Comparison of ENCODE assay signal across 13 cellular contexts in the genomic region with DNA sequence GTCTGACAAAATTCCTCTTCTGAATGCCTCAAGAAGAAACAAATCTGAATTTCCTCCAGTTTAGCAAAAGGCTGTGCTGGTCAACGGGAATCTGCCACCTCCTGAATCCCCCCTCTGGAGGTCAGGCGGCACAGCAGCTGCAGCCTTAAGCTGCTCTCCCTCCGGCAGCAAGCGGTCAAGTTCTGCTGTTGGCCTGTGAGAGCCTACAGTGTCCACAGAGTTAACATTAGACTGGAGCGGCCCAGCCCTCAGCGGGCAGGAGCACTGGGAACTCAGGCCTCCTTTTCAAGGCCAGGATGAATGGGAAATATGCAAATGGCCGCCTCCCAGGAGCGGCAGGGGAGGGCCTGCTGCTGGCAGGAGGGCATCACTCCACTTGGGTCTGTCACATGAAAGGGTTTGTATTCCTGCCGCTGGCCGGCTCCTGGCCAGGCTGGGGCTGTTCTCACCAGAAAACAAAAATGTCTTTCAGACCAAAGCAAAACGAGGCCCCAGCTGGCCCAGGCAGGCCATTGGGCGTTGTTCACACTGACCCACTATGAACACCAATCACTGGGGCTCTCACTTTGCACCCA. TPM values are rescaled to one million over a fixed set of nuclear protein-coding genes. Genes with fewer than 3 reads are reported as not detected.
DNase-seq lines count a peak whose midpoint lies in the region; ATAC-seq and TF ChIP-seq lines count a peak whose summit lies in the region.
"Had no signal": no experiment of that assay in that cellular context is flagged by ENCODE, and none has a peak within 500 bp of the region (broad histone marks: within the 10 kb centered on the region; RNA-seq: fewer than 3 reads in every experiment).

No MANE protein-coding gene starts in this region.

- H3K4me3 ChIP-seq in body of pancreas (no peak overlapping the region), breast epithelium (no peak overlapping the region)
- no peak overlapping the region for H3K4me3 ChIP-seq in CD8-positive, alpha-beta T cell (ENCODE audit: low read depth, low read length)

- intact Hi-C loops in body of pancreas (cut with DNase I) (loop anchor here (10.0 kb wide), 1 partner anchor 188 kb away; no protein-coding TSS in a partner anchor), breast epithelium (cut with DNase I; ENCODE audit: low total_unique reads) (no loop called here), Calu3 (cut with micrococcal nuclease; ENCODE audit: unreplicated experiment) (no loop called here)
- intact Hi-C loops in CD8-positive, alpha-beta T cell (cut with DNase I, micrococcal nuclease) = no loop called here

- no peaks in the 10 kb centered on the region for H3K27me3 ChIP-seq in body of pancreas
- H3K27me3 ChIP-seq in breast epithelium = no peaks in the 10 kb centered on the region
- no peaks in the 10 kb centered on the region for H3K27me3 ChIP-seq in CD8-positive, alpha-beta T cell (ENCODE audit: insufficient read depth, low read length)

- DNase-seq in G401 (ENCODE audit: low spot score) (peak; percentile 72), body of pancreas (peak; percentile 40 to 50 (median 46)), hippocampal formation (lab: John Stamatoyannopoulos, UW) (peak; percentile 91 to 97), pons (ENCODE audit: low spot score) (peak; percentile 97), DMS53 treated with DMSO at 0.1 percent for 48 hours (lab: John Stamatoyannopoulos, UW; ENCODE audit: unreplicated experiment) (no peak), breast epithelium (ENCODE audit: low spot score in 2 of 2) (no peak), Calu3 (no peak)
- DNase-seq in CD8-positive, alpha-beta T cell = no peak
- DNase-seq: effector memory CD4-positive, alpha-beta T cell; NCI-H774 had no signal

- H3K4me1 ChIP-seq in body of pancreas = peaks cover 22% of the 10 kb centered on the region
- no peaks in the 10 kb centered on the region for H3K4me1 ChIP-seq in breast epithelium
- H3K4me1 ChIP-seq in CD8-positive, alpha-beta T cell (ENCODE audit: insufficient read depth, low read length) = peaks cover 41% of the 10 kb centered on the region

- no peaks in the 10 kb centered on the region for H3K9me3 Mint-ChIP-seq in Calu3 (ENCODE audit: low read depth, unreplicated experiment)
- no peaks in the 10 kb centered on the region for H3K9me3 Mint-ChIP-seq in CD8-positive, alpha-beta T cell
- H3K9me3 Mint-ChIP-seq: activated T-helper 1 cell treated with anti-CD3 and anti-CD28 coated beads, Interleukin-12 subunit alpha, Interleukin-12 subunit beta, Interleukin-2, Interleukin-4 antibody, amounts not matched to agents 30 ng/mL and 10 ng/mL and 1 ng/mL, durations not matched to agents 14 hours and 24 hours and 36 hours; memory B cell had no signal

- POLR2A ChIA-PET in CD8-positive, alpha-beta T cell (lab: Charles Lee) = interaction anchor here (0.6 kb wide), 1 partner anchor 16 kb away, joined by 3 read pairs; no protein-coding TSS in a partner anchor

- WGBS in body of pancreas, 2 donors = 43 to 54% methylated on average over 7 to 12 of the region's 12 CpGs

- H3K36me3 ChIP-seq in body of pancreas (replicated peaks in 1 of 2; ENCODE audit: insufficient read depth in 1 of 2, low read depth in 2 of 2) (no peaks in the 10 kb centered on the region), breast epithelium (no peaks in the 10 kb centered on the region)
- H3K36me3 ChIP-seq in CD8-positive, alpha-beta T cell (ENCODE audit: insufficient read depth, low read length) = no peaks in the 10 kb centered on the region

- in situ Hi-C loops in G401 (cut with HindIII; ENCODE audit: low sequenced_read_pairs) = no loop called here

- no TSS peak for BruUV-seq in Calu3 (replicated peaks; lab: Mats Ljungman, UMichigan)

- H3K27ac Mint-ChIP-seq in Calu3 (ENCODE audit: unreplicated experiment) = no peak overlapping the region
- no peak overlapping the region for H3K27ac Mint-ChIP-seq in CD8-positive, alpha-beta T cell
- H3K27ac Mint-ChIP-seq: memory B cell had no signal

- TF ChIP-seq POLR2A in body of pancreas (IDR thresholded peaks at IDR 0.05) (no peak), breast epithelium (IDR thresholded peaks at IDR 0.05) (no peak)

- no peaks in the 10 kb centered on the region for H3K36me3 Mint-ChIP-seq in Calu3 (ENCODE audit: insufficient read depth, unreplicated experiment)
- H3K36me3 Mint-ChIP-seq in CD8-positive, alpha-beta T cell = no peaks in the 10 kb centered on the region
- H3K36me3 Mint-ChIP-seq: memory B cell had no signal

- H3K27me3 Mint-ChIP-seq in Calu3 (ENCODE audit: unreplicated experiment) = no peaks in the 10 kb centered on the region
- no peaks in the 10 kb centered on the region for H3K27me3 Mint-ChIP-seq in CD8-positive, alpha-beta T cell (ENCODE audit: low read depth)

- TF ChIP-seq CTCF in body of pancreas (IDR thresholded peaks at IDR 0.05) (no peak), breast epithelium (IDR thresholded peaks at IDR 0.05) (no peak), Calu3 (IDR thresholded peaks at IDR 0.05; ENCODE audit: unreplicated experiment) (no peak)
- TF ChIP-seq CTCF in CD8-positive, alpha-beta T cell (IDR thresholded peaks at IDR 0.05) = no peak

- CTCF ChIA-PET in Calu3 (lab: Charles Lee) = interaction anchor here (0.6 to 1.2 kb wide), 2 partner anchors 9 to 145 kb away, joined by 3 read pairs; no protein-coding TSS in a partner anchor
- CTCF ChIA-PET in CD8-positive, alpha-beta T cell (lab: Charles Lee) = interaction anchor here (1.1 to 13.4 kb wide), 3 partner anchors 9 to 413 kb away, joined by 3 to 267 read pairs (median 3); no protein-coding TSS in a partner anchor

- no peaks in the 10 kb centered on the region for H3K9me3 ChIP-seq in body of pancreas
- H3K9me3 ChIP-seq in breast epithelium = no peaks in the 10 kb centered on the region
- H3K9me3 ChIP-seq in CD8-positive, alpha-beta T cell (ENCODE audit: low read length) = no peaks in the 10 kb centered on the region

- ATAC-seq in body of pancreas = peak; percentile 69
- ATAC-seq in CD8-positive, alpha-beta T cell = no peak

- H3K4me1 Mint-ChIP-seq in Calu3 (ENCODE audit: low read depth, unreplicated experiment) = peaks cover 28% of the 10 kb centered on the region
- peaks cover 46% of the 10 kb centered on the region for H3K4me1 Mint-ChIP-seq in CD8-positive, alpha-beta T cell (ENCODE audit: low read depth)
- H3K4me1 Mint-ChIP-seq: memory B cell had no signal

- no peak overlapping the region for H3K4me3 Mint-ChIP-seq in Calu3 (ENCODE audit: low read depth, unreplicated experiment)
- no peak overlapping the region for H3K4me3 Mint-ChIP-seq in CD8-positive, alpha-beta T cell
- H3K4me3 Mint-ChIP-seq: activated T-helper 1 cell treated with anti-CD3 and anti-CD28 coated beads, Interleukin-12 subunit alpha, Interleukin-12 subunit beta, Interleukin-2, Interleukin-4 antibody, amounts not matched to agents 30 ng/mL and 10 ng/mL and 1 ng/mL, durations not matched to agents 14 hours and 24 hours and 36 hours; memory B cell had no signal

- peak overlapping the region in 3 of 4 donors; percentile 8 to 39 (median 12) for H3K27ac ChIP-seq in body of pancreas
- no peak overlapping the region for H3K27ac ChIP-seq in breast epithelium
- H3K27ac ChIP-seq in CD8-positive, alpha-beta T cell (ENCODE audit: low read depth, low read length) = no peak overlapping the region
- H3K27ac ChIP-seq: C4-2B had no signal

RNA-seq across cellular contexts. Expression of gene ACSL6, which starts 8.2 kb away (rescaled TPM):
- 7.3 TPM in 1 of 2 replicates, not detected in the other for total RNA-seq in G401 (2014; rRNA removed; shearing (Covaris generic))
- 1 to 10 TPM; 2.0 to 2.1 TPM for total RNA-seq in body of pancreas
- 1 to 10 TPM in 1 of 3 donors, under 1 TPM in 2; 0.32 to 1.8 (median 0.33) TPM for total RNA-seq in breast epithelium
- total RNA-seq in Calu3 (2022) = 0.24 and 0.86 TPM in 2 replicates
- 10 to 100 TPM; 14.3 to 14.8 TPM for total RNA-seq in CD8-positive, alpha-beta T cell

RNA-seq across cellular contexts. Expression of gene IL3, which starts 57.2 kb away (rescaled TPM):
- total RNA-seq in G401 (2014; rRNA removed; shearing (Covaris generic)) = not detected in 2 replicates
- total RNA-seq in body of pancreas = not detected
- not detected for total RNA-seq in breast epithelium
- total RNA-seq in Calu3 (2022) = not detected in 2 replicates
- total RNA-seq in CD8-positive, alpha-beta T cell = not detected

RNA-seq across cellular contexts. Expression of gene MEIKIN, which starts 57.8 kb away (rescaled TPM):
- not detected in 2 replicates for total RNA-seq in G401 (2014; rRNA removed; shearing (Covaris generic))
- total RNA-seq in body of pancreas (10 to 100 TPM in 1 of 2 donors, not detected in 1; 39.2 TPM), breast epithelium (not detected), Calu3 (2022) (not detected in 2 replicates)
- not detected for total RNA-seq in CD8-positive, alpha-beta T cell
- total RNA-seq: activated T-helper 1 cell treated with anti-CD3 and anti-CD28 coated beads, Interleukin-12 subunit alpha, Interleukin-12 subunit beta, Interleukin-2, Interleukin-4 antibody, amounts not matched to agents 30 ng/mL and 10 ng/mL and 1 ng/mL, durations not matched to agents 14 hours and 24 hours and 36 hours had no signal

Comparison
In these comparisons a context has a peak if more than half of its experiments do, and no peak if none do; other contexts are left out.
1. DNase-seq: peak in G401 (single experiment), body of pancreas (4 of 4), hippocampal formation (2 of 2) and pons (single experiment); none in DMS53 treated with DMSO at 0.1 percent for 48 hours (single experiment), breast epithelium (0 of 2), Calu3 (single experiment) and CD8-positive, alpha-beta T cell (0 of 7).
2. H3K27ac ChIP-seq: peak in body of pancreas (3 of 4); none in breast epithelium (0 of 2) and CD8-positive, alpha-beta T cell (single experiment).